19 cellular contexts compared by ENCODE assay signal in the genomic region with DNA sequence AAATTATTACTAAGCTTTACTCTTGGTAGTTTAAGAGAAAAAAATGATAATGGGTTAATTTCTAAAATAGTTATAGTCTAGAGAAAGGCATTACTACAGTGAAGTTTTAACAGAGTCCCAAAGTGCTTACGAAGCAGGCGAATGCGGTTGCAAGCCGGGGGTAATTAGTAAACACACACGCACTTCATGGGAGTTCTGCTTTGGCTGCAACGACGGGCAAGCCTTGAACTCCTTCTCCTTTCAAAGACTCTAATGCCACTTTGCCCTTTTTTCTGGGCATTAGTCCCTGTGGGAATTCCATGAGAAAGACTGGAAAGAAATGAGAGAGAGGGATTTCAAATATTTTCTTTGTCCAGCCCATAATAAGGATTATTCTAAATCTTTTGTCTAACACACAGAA.
A peak's percentile ranks its signal among the peaks of the same experiment; 100 is the strongest.
DNase-seq lines count a peak whose midpoint lies in the region; ATAC-seq and TF ChIP-seq lines count a peak whose summit lies in the region.
"Had no signal": no experiment of that assay in that cellular context is flagged by ENCODE, and none has a peak within 500 bp of the region (broad histone marks: within the 10 kb centered on the region; RNA-seq: fewer than 3 reads in every experiment).

No MANE protein-coding gene starts in this region.

- DNase-seq in G401 (ENCODE audit: low spot score) (peak; percentile 3), astrocyte of the hippocampus (ENCODE audit: low read depth, low spot score) (peak; percentile 65), medulla oblongata (ENCODE audit: extremely low spot score) (peak; percentile 69), smooth muscle cell (lab: John Stamatoyannopoulos, UW; ENCODE audit: unreplicated experiment) (no peak), SK-N-SH (no peak)
- DNase-seq in activated naive CD4-positive, alpha-beta T cell treated with anti-CD3 and anti-CD28 coated beads, Interleukin-2, amount 10 ng/mL, durations not matched to agents 7 days and 5 days, result no peak
- DNase-seq: BE2C; CD4-positive, CD25-positive, alpha-beta regulatory T cell; DMS79; GOT3; Kasumi-1; NCI-H1694; NCI-H2081; NCI-H2171 treated with DMSO at 0.1 percent for 48 hours; NCI-H524 treated with DMSO at 0.1 percent for 48 hours had no signal

- no peaks in the 10 kb centered on the region for H3K9me3 ChIP-seq in smooth muscle cell (replicated peaks; ENCODE audit: low read depth)
- no peaks in the 10 kb centered on the region for H3K9me3 ChIP-seq in SK-N-SH
- H3K9me3 ChIP-seq: BE2C, SJSA1 had no signal

- CTCF ChIA-PET in activated naive CD4-positive, alpha-beta T cell treated with anti-CD3 and anti-CD28 coated beads, Interleukin-2, amount 10 ng/mL, durations not matched to agents 7 days and 5 days (lab: Charles Lee), result interaction anchor here (0.6 kb wide), 1 partner anchor 39 kb away, joined by 3 read pairs; no protein-coding TSS in a partner anchor
- CTCF ChIA-PET in SK-N-SH (lab: Yijun Ruan, JAX), result interaction anchor here (1.4 kb wide), 1 partner anchor 9 kb away, joined by 3 read pairs; no protein-coding TSS in a partner anchor

- in situ Hi-C loops in G401 (cut with HindIII; ENCODE audit: low sequenced_read_pairs), result no loop called here

- peaks cover 60% of the 10 kb centered on the region for H4K20me1 ChIP-seq in smooth muscle cell (ENCODE audit: low read depth)
- H4K20me1 ChIP-seq in SK-N-SH (ENCODE audit: insufficient read depth), result 0 out of 2 replicates have a peak, but pooled peaks cover 9% of the 10 kb centered on the region

- H3K9ac ChIP-seq in smooth muscle cell (ENCODE audit: low read depth) (peak overlapping the region; percentile 18), SK-N-SH (no peak overlapping the region)

- peak overlapping the region; percentile 79 for H3K4me2 ChIP-seq in smooth muscle cell
- H3K4me2 ChIP-seq in SK-N-SH, result no peak overlapping the region

- no peak for TF ChIP-seq CTCF in smooth muscle cell (IDR thresholded peaks at IDR 0.05; ENCODE audit: borderline replicate concordance, insufficient read depth, poor library complexity, severe bottlenecking)
- no peak for TF ChIP-seq CTCF in SK-N-SH (IDR thresholded peaks at IDR 0.05)

- POLR2A ChIA-PET in SK-N-SH (lab: Yijun Ruan, JAX), result no interaction called here

- no peak overlapping the region for H3K27ac Mint-ChIP-seq in activated naive CD4-positive, alpha-beta T cell treated with anti-CD3 and anti-CD28 coated beads, Interleukin-2, amount 10 ng/mL, durations not matched to agents 7 days and 5 days
- H3K27ac Mint-ChIP-seq: CD4-positive, CD25-positive, alpha-beta regulatory T cell had no signal

- H2AFZ ChIP-seq in smooth muscle cell (ENCODE audit: low read depth), result no peak overlapping the region
- no peak overlapping the region for H2AFZ ChIP-seq in SK-N-SH (ENCODE audit: low read depth)

- no peaks in the 10 kb centered on the region for H3K9me3 Mint-ChIP-seq in activated naive CD4-positive, alpha-beta T cell treated with anti-CD3 and anti-CD28 coated beads, Interleukin-2, amount 10 ng/mL, durations not matched to agents 7 days and 5 days

- no peak for ATAC-seq in GM19351 (IDR thresholded peaks at IDR 0.05; ENCODE audit: unreplicated experiment)
- ATAC-seq: GM12878, Right ventricle myocardium inferior had no signal

- H3K36me3 ChIP-seq in smooth muscle cell (ENCODE audit: low read depth) (no peaks in the 10 kb centered on the region), SK-N-SH (replicated peaks in 1 of 2; ENCODE audit: control insufficient read depth in 1 of 2, insufficient read depth in 2 of 2, low read length in 1 of 2) (no peaks in the 10 kb centered on the region)
- H3K36me3 ChIP-seq: BE2C, SJSA1 had no signal

- 12% methylated on average over 7 of the region's 7 CpGs for WGBS in smooth muscle cell (ENCODE audit: low lambda C conversion rate)
- WGBS in SK-N-SH (ENCODE audit: low lambda C conversion rate), result 90% methylated on average over 7 of the region's 7 CpGs

- no peaks in the 10 kb centered on the region for H3K36me3 Mint-ChIP-seq in activated naive CD4-positive, alpha-beta T cell treated with anti-CD3 and anti-CD28 coated beads, Interleukin-2, amount 10 ng/mL, durations not matched to agents 7 days and 5 days
- H3K36me3 Mint-ChIP-seq: CD4-positive, CD25-positive, alpha-beta regulatory T cell had no signal

- H3K27me3 Mint-ChIP-seq in activated naive CD4-positive, alpha-beta T cell treated with anti-CD3 and anti-CD28 coated beads, Interleukin-2, amount 10 ng/mL, durations not matched to agents 7 days and 5 days, result no peaks in the 10 kb centered on the region
- H3K27me3 Mint-ChIP-seq: CD4-positive, CD25-positive, alpha-beta regulatory T cell had no signal

- H3K4me1 Mint-ChIP-seq in activated naive CD4-positive, alpha-beta T cell treated with anti-CD3 and anti-CD28 coated beads, Interleukin-2, amount 10 ng/mL, durations not matched to agents 7 days and 5 days, result no peaks in the 10 kb centered on the region
- H3K4me1 Mint-ChIP-seq: CD4-positive, CD25-positive, alpha-beta regulatory T cell had no signal

- H3K4me3 Mint-ChIP-seq in activated naive CD4-positive, alpha-beta T cell treated with anti-CD3 and anti-CD28 coated beads, Interleukin-2, amount 10 ng/mL, durations not matched to agents 7 days and 5 days, result no peak overlapping the region
- H3K4me3 Mint-ChIP-seq: CD4-positive, CD25-positive, alpha-beta regulatory T cell had no signal

- H3K4me1 ChIP-seq in smooth muscle cell (ENCODE audit: low read depth) (peaks cover 19% of the 10 kb centered on the region), SK-N-SH (ENCODE audit: control insufficient read depth in 1 of 2, insufficient read depth in 2 of 2, low read depth in 1 of 2, low read length in 1 of 2) (no peaks in the 10 kb centered on the region)
- H3K4me1 ChIP-seq: BE2C, SJSA1 had no signal

- peaks cover 8% of the 10 kb centered on the region for H3F3A ChIP-seq in smooth muscle cell (ENCODE audit: low read depth)
- H3F3A ChIP-seq in SK-N-SH (replicated peaks; ENCODE audit: insufficient read depth), result peaks cover 11% of the 10 kb centered on the region

- no peaks in the 10 kb centered on the region for H3K9me2 ChIP-seq in SK-N-SH

- H3K27ac ChIP-seq in smooth muscle cell (ENCODE audit: low read depth), result peak overlapping the region; percentile 30
- H3K27ac ChIP-seq in SK-N-SH (ENCODE audit: low read depth in 2 of 2, low read length in 1 of 2), result no peak overlapping the region
- H3K27ac ChIP-seq: SJSA1 had no signal

- H3K27me3 ChIP-seq in smooth muscle cell (ENCODE audit: low read depth) (no peaks in the 10 kb centered on the region), SK-N-SH (ENCODE audit: insufficient read depth) (no peaks in the 10 kb centered on the region)
- H3K27me3 ChIP-seq: BE2C, SJSA1 had no signal

- TF ChIP-seq RAD21 in SK-N-SH (IDR thresholded peaks at IDR 0.05; ENCODE audit: low read length), result no peak

- H3K4me3 ChIP-seq in smooth muscle cell (no peak overlapping the region), SK-N-SH (ENCODE audit: low read depth in 2 of 2, low read length in 1 of 2) (no peak overlapping the region)
- H3K4me3 ChIP-seq: GM12878, SJSA1 had no signal

- no peak for TF ChIP-seq EP300 in SK-N-SH (IDR thresholded peaks at IDR 0.05; ENCODE audit: borderline replicate concordance in 1 of 2, low read depth in 1 of 2, low read length in 1 of 2)

- H3K79me2 ChIP-seq in smooth muscle cell (ENCODE audit: low read depth) (no peaks in the 10 kb centered on the region), SK-N-SH (ENCODE audit: insufficient read depth) (0 out of 2 replicates have a peak, but pooled peaks cover 6% of the 10 kb centered on the region)

TF ChIP-seq in SK-N-SH, 30 proteins besides CTCF, POLR2A, EP300 and RAD21 (continues in another document):
- TF ChIP-seq, protein P1, sequence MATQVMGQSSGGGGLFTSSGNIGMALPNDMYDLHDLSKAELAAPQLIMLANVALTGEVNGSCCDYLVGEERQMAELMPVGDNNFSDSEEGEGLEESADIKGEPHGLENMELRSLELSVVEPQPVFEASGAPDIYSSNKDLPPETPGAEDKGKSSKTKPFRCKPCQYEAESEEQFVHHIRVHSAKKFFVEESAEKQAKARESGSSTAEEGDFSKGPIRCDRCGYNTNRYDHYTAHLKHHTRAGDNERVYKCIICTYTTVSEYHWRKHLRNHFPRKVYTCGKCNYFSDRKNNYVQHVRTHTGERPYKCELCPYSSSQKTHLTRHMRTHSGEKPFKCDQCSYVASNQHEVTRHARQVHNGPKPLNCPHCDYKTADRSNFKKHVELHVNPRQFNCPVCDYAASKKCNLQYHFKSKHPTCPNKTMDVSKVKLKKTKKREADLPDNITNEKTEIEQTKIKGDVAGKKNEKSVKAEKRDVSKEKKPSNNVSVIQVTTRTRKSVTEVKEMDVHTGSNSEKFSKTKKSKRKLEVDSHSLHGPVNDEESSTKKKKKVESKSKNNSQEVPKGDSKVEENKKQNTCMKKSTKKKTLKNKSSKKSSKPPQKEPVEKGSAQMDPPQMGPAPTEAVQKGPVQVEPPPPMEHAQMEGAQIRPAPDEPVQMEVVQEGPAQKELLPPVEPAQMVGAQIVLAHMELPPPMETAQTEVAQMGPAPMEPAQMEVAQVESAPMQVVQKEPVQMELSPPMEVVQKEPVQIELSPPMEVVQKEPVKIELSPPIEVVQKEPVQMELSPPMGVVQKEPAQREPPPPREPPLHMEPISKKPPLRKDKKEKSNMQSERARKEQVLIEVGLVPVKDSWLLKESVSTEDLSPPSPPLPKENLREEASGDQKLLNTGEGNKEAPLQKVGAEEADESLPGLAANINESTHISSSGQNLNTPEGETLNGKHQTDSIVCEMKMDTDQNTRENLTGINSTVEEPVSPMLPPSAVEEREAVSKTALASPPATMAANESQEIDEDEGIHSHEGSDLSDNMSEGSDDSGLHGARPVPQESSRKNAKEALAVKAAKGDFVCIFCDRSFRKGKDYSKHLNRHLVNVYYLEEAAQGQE (IDR thresholded peaks at IDR 0.05; ENCODE audit: low read depth, low read length), result no peak
- no peak for TF ChIP-seq MXI1 (IDR thresholded peaks at IDR 0.05; ENCODE audit: low read depth, low read length)
- TF ChIP-seq, protein P2, sequence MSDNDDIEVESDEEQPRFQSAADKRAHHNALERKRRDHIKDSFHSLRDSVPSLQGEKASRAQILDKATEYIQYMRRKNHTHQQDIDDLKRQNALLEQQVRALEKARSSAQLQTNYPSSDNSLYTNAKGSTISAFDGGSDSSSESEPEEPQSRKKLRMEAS (IDR thresholded peaks at IDR 0.05; ENCODE audit: low read depth), result no peak
- TF ChIP-seq POLR2AphosphoS5 (IDR thresholded peaks at IDR 0.05; ENCODE audit: low read depth, low read length), result no peak
- TF ChIP-seq GABPA (IDR thresholded peaks at IDR 0.05; ENCODE audit: low read depth), result no peak
- no peak for TF ChIP-seq NFIC (IDR thresholded peaks at IDR 0.05; ENCODE audit: borderline replicate concordance)
- no peak for TF ChIP-seq FOXJ3 (CRISPR knock-in tag; IDR thresholded peaks at IDR 0.05)
- no peak for TF ChIP-seq NRF1 (IDR thresholded peaks at IDR 0.05; ENCODE audit: low read depth, low read length)
- no peak for TF ChIP-seq SIN3A (IDR thresholded peaks at IDR 0.05; ENCODE audit: borderline replicate concordance, low read depth, low read length)
- no peak for TF ChIP-seq SMC3 (IDR thresholded peaks at IDR 0.05; ENCODE audit: low read depth, low read length)
- no peak for TF ChIP-seq MEF2A (IDR thresholded peaks at IDR 0.05; ENCODE audit: borderline replicate concordance, low read depth)
- no peak for TF ChIP-seq FOXM1 (IDR thresholded peaks at IDR 0.05; ENCODE audit: low read depth)

Comparison
In these comparisons a context has a peak if more than half of its experiments do, and no peak if none do; other contexts are left out.
1. DNase-seq: peak in G401 (single experiment), astrocyte of the hippocampus (single experiment) and medulla oblongata (single experiment); none in smooth muscle cell (single experiment), activated naive CD4-positive, alpha-beta T cell treated with anti-CD3 and anti-CD28 coated beads, Interleukin-2, amount 10 ng/mL, durations not matched to agents 7 days and 5 days (single experiment) and SK-N-SH (single experiment).